In the genomic region with DNA sequence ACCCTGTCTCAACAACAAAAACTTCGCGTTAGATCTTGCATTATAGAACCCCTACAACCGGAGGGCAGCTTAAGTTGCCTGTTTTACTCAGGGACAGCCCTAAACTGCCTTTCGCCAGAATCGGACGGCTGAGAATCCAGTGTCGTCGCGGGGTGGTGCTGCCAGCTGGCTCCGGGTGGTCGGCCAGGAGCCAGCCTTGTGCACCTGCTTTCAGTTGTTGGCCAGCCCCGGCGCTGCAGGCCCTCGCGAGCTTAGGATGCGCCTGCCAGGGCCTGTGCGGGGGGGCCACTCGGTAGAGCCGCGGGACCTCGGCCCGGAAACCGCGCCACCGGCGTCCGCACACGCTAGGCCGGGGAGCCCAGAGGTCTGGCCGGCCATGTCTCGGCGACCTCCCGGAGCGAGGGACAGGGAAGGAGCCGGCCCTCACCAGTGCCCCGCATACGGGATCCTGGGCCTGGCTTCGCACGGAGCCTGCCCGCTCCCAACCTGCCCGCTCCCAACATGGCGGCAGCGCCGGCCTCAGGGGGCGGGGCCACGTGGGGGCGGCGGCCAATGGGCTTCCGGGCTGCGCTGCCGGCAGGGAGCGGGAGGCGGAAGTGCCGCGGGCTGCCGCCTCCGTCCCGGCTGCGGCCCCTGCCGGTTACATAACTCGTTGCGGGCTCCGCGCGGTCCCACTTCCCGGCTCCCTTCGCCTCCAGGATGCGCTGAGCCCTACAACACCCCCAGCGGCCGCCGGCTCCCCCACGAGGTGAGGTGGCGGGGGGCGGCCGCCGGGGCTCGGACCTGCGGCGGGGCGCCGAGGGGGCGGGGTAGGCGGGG, we compare ENCODE assay signal across 8 cellular contexts. TPM values are rescaled to one million over a fixed set of nuclear protein-coding genes. Genes with fewer than 3 reads are reported as not detected.
DNase-seq lines count a peak whose midpoint lies in the region; ATAC-seq and TF ChIP-seq lines count a peak whose summit lies in the region.

No MANE protein-coding gene starts in this region.

- H3K36me3 ChIP-seq in adrenal gland (replicated peaks in 1 of 2) = no peaks in the 10 kb centered on the region
- H3K36me3 ChIP-seq in prostate gland = no peaks in the 10 kb centered on the region

- no peaks in the 10 kb centered on the region for H3K9me3 ChIP-seq in adrenal gland (replicated peaks in 1 of 3)
- no peaks in the 10 kb centered on the region for H3K9me3 ChIP-seq in prostate gland

- TF ChIP-seq POLR2A in adrenal gland (IDR thresholded peaks at IDR 0.05) (peak; percentile 18 to 68), prostate gland (IDR thresholded peaks at IDR 0.05) (peak; percentile 14)

- DNase-seq in GM13976 (ENCODE audit: low spot score) = peak; percentile 100
- peak; percentile 69 for DNase-seq in NCI-H128 (lab: John Stamatoyannopoulos, UW; ENCODE audit: unreplicated experiment)
- peak; percentile 86 for DNase-seq in T follicular helper cell (ENCODE audit: low read depth)
- DNase-seq in adrenal gland = peak; percentile 90 to 97 (median 93)
- DNase-seq in left cardiac atrium = peak; percentile 90
- DNase-seq in prostate gland (ENCODE audit: low spot score) = peak; percentile 85
- peak; percentile 92 for DNase-seq in ureter (ENCODE audit: low spot score)

- H3K4me3 ChIP-seq in adrenal gland (peak overlapping the region in 3 of 4 donors; percentile 38 to 93 (median 82)), prostate gland (peak overlapping the region; percentile 78 to 81)

- H3K4me1 ChIP-seq in adrenal gland (replicated peaks in 1 of 2) (peaks cover 30 to 44% of the 10 kb centered on the region in 2 donors), prostate gland (replicated peaks) (peaks cover 21% of the 10 kb centered on the region)

- intact Hi-C loops in adrenal gland (cut with DNase I) (no loop called here), left cardiac atrium (cut with DNase I) (no loop called here), prostate gland (cut with DNase I) (loop anchor here (2.0 kb wide), 2 partner anchors 57 to 193 kb away; a partner anchor contains a TSS)

- ATAC-seq in HG02763 (IDR thresholded peaks at IDR 0.05; ENCODE audit: unreplicated experiment) (peak; percentile 75), left cardiac atrium (peak; percentile 97)

- 1 to 6% (median 1%) methylated on average over 4 to 83 of the region's 83 CpGs for WGBS in adrenal gland, 4 donors
- 1% methylated on average over 53 of the region's 83 CpGs for WGBS in prostate gland

- H3K27ac ChIP-seq in adrenal gland (peak overlapping the region; percentile 89 to 99 (median 94)), prostate gland (peak overlapping the region; percentile 93 to 97)

- TF ChIP-seq CTCF in GM13976 (IDR thresholded peaks at IDR 0.05; ENCODE audit: borderline replicate concordance, control extremely low read depth, extremely low read depth, insufficient read depth, missing control alignments) (peak; percentile 54), adrenal gland (IDR thresholded peaks at IDR 0.05) (peak in 3 of 6 experiments; percentile 41 to 61 (median 48)), prostate gland (IDR thresholded peaks at IDR 0.05) (peak; percentile 43 to 71 (median 54))

- in situ Hi-C loops in GM13976 (cut with MboI; ENCODE audit: low sequenced_read_pairs, unreplicated experiment) = no loop called here

- H3K27me3 ChIP-seq in adrenal gland (no peaks in the 10 kb centered on the region), prostate gland (replicated peaks; ENCODE audit: insufficient read depth) (no peaks in the 10 kb centered on the region)

RNA-seq across cellular contexts. Expression of a gene that starts 14.2 kb away (rescaled TPM):
- total RNA-seq in adrenal gland (10 to 100 TPM; 42.0 to 66.0 (median 51.5) TPM), left cardiac atrium (10 to 100 TPM; 35.4 to 38.2 TPM), prostate gland (10 to 100 TPM; 48.1 to 99.2 TPM), ureter (54.4 TPM)
- 10 to 100 TPM; 67.5 to 96.3 (median 86.3) TPM for polyA plus RNA-seq in adrenal gland

RNA-seq across cellular contexts. Expression of a gene that starts 14.3 kb away (rescaled TPM):
- total RNA-seq in adrenal gland = 1 to 10 TPM; 1.8 to 3.7 (median 2.8) TPM
- 1 to 10 TPM; 1.2 to 2.9 (median 1.3) TPM for polyA plus RNA-seq in adrenal gland
- 1 to 10 TPM; 1.4 to 2.3 TPM for total RNA-seq in left cardiac atrium
- 1 to 10 TPM; 2.1 to 9.5 TPM for total RNA-seq in prostate gland
- 4.8 TPM for total RNA-seq in ureter

RNA-seq across cellular contexts. Expression of a gene that starts 37.6 kb away (rescaled TPM):
- total RNA-seq in adrenal gland (not detected), left cardiac atrium (not detected), prostate gland (1 to 10 TPM in 1 of 2 donors, not detected in 1; 1.1 TPM), ureter (not detected)
- polyA plus RNA-seq in adrenal gland = not detected

RNA-seq across cellular contexts. Expression of a gene that starts 43.2 kb away (rescaled TPM):
- total RNA-seq in adrenal gland (10 to 100 TPM; 16.9 to 43.1 (median 20.4) TPM), left cardiac atrium (10 to 100 TPM; 15.4 to 16.0 TPM), prostate gland (10 to 100 TPM; 17.9 to 35.1 TPM), ureter (34.3 TPM)
- polyA plus RNA-seq in adrenal gland = 10 to 100 TPM in 1 of 3 donors, 1 to 10 TPM in 2; 6.9 to 42.8 (median 9.2) TPM

RNA-seq across cellular contexts. Expression of a gene that starts 56.6 kb away (rescaled TPM):
- total RNA-seq in adrenal gland = 10 to 100 TPM in 7 of 8 donors, 1 to 10 TPM in 1; 8.6 to 22.2 (median 12.4) TPM
- 10 to 100 TPM in 1 of 3 donors, 1 to 10 TPM in 2; 4.1 to 15.4 (median 5.7) TPM for polyA plus RNA-seq in adrenal gland
- total RNA-seq in left cardiac atrium = 1 to 10 TPM; 8.6 TPM
- 10 to 100 TPM; 11.2 to 19.8 TPM for total RNA-seq in prostate gland
- total RNA-seq in ureter = 14.5 TPM

Comparison
In these comparisons a context has a peak if more than half of its experiments do, and no peak if none do; other contexts are left out.
1. Peak in every context shown above with its lines: DNase-seq, ATAC-seq, H3K4me3 ChIP-seq and H3K27ac ChIP-seq.